8 cellular contexts compared by ENCODE assay signal in the genomic region with DNA sequence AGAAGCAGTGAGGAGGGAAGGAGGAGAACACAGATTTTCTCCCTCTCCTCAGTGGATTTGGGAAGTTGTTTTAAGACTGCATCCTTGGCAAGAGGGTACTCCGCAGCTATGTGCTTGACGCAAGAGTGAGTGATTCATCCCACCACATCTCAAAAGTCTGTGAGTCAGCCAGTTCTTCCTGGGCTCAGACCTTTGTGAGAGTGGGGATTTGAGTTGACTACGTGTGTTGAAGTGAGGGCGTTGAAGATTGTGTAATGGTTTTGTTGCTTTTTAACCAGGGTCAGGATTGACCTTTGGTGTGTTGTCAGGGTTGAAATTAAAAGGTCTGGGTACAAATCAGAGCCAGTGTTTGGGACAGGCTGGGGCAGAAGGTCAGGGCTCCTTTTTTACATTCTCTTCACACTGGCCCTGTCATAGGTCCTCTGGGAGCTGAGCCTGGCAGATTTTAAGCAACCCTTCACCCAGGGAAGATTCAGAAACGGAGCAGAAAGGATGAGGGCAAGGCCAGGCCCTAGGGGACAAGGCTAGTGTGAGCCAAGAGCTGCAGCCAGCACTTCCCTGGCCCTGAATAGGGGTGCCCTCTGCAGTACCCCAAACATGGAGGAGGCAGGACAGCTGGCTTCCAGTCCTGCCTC. TPM values are rescaled to one million over a fixed set of nuclear protein-coding genes. Genes with fewer than 3 reads are reported as not detected.
A peak's percentile ranks its signal among the peaks of the same experiment; 100 is the strongest.
DNase-seq lines count a peak whose midpoint lies in the region; ATAC-seq, FAIRE-seq and TF ChIP-seq lines count a peak whose summit lies in the region.

No MANE protein-coding gene starts in this region.

- DNase-seq in AG08395 (ENCODE audit: low spot score) (peak; percentile 92), LoVo (ENCODE audit: low spot score) (peak; percentile 85), K562 (ENCODE audit: extremely low read depth in 1 of 4, low spot score in 3 of 4) (peak in 1 of 4 experiments; percentile 47), right lobe of liver (peak; percentile 38 to 83 (median 67)), aorta (peak; percentile 78 to 82)

- H3K4me3 ChIP-seq in K562 (no peak overlapping the region), right lobe of liver (no peak overlapping the region), aorta (ENCODE audit: low read length in 2 of 2) (no peak overlapping the region)

- FAIRE-seq in K562 (lab: Jason Lieb, UNC), result peak; percentile 42

- no peaks in the 10 kb centered on the region for H3K36me3 ChIP-seq in K562 (ENCODE audit: control insufficient read depth, insufficient read depth, low read length)
- H3K36me3 ChIP-seq in right lobe of liver, result no peaks in the 10 kb centered on the region
- no peaks in the 10 kb centered on the region for H3K36me3 ChIP-seq in aorta (ENCODE audit: control insufficient read depth in 1 of 2, insufficient read depth in 2 of 2, low read length in 1 of 2)

- H3K9ac ChIP-seq in K562 (ENCODE audit: insufficient read depth in 1 of 2, low read depth in 2 of 2, low read length in 2 of 2), result peak overlapping the region in 1 of 2 experiments; percentile 65; a peak in 1 of 4 replicates

- TF ChIP-seq EP300 in K562 (IDR thresholded peaks at IDR 0.05; ENCODE audit: low read length), result no peak

- peak overlapping the region; percentile 25; the same call in 1 of the 2 replicates for H2AFZ ChIP-seq in K562 (ENCODE audit: low read depth, low read length)

- in situ Hi-C loops in K562 (cut with MboI), result no loop called here

- no TSS peak for BruUV-seq in K562 (replicated peaks; lab: Mats Ljungman, UMichigan)

- TF ChIP-seq RAD21 in K562 (CRISPR knock-in tag; conservative IDR thresholded peaks at IDR 0.05 in 1 of 2, IDR thresholded peaks at IDR 0.05 in 1 of 2), result no peak

- WGBS in K562 (ENCODE audit: insufficient coverage, low coverage, missing lambda C conversion rate), result 15% methylated on average over 5 of the region's 5 CpGs
- 4% methylated on average over 4 of the region's 5 CpGs for WGBS in right lobe of liver (ENCODE audit: insufficient coverage, low coverage, low lambda C conversion rate, missing lambda C conversion rate)
- 6 to 7% methylated on average over 5 of the region's 5 CpGs for WGBS in aorta, 2 donors

- intact Hi-C loops in K562 (cut with micrococcal nuclease) (no loop called here), right lobe of liver (cut with DNase I) (no loop called here), aorta (cut with DNase I) (loop anchor here in 1 of 2 donors (5.0 kb wide), 1 partner anchor 129 kb away; the partner anchor contains the start of gene RCE1)

- H4K20me1 ChIP-seq in K562 (replicated peaks; ENCODE audit: control insufficient read depth, insufficient read depth, low read length), result no peaks in the 10 kb centered on the region

- no peak for ATAC-seq in K562
- peak; percentile 85 to 94 (median 92) for ATAC-seq in right lobe of liver
- peak; percentile 93 for ATAC-seq in aorta (ENCODE audit: low FRiP score)
- no peak for ATAC-seq in HG02973 (IDR thresholded peaks at IDR 0.05; ENCODE audit: unreplicated experiment)
- ATAC-seq in GM19467 (IDR thresholded peaks at IDR 0.05; ENCODE audit: unreplicated experiment), result no peak
- ATAC-seq in HG03280 (IDR thresholded peaks at IDR 0.05; ENCODE audit: unreplicated experiment), result no peak

- H3K4me1 ChIP-seq in K562 (replicated peaks in 1 of 2; ENCODE audit: control insufficient read depth in 2 of 2, insufficient read depth in 2 of 2, low read length in 2 of 2), result peaks cover 7 to 15% of the 10 kb centered on the region in 2 experiments; a peak in 4 of 5 replicates
- peaks cover 0 to 38% (median 20%) of the 10 kb centered on the region in 4 donors for H3K4me1 ChIP-seq in right lobe of liver
- peaks cover 0 to 2% of the 10 kb centered on the region in 2 donors for H3K4me1 ChIP-seq in aorta (ENCODE audit: control insufficient read depth in 1 of 2, insufficient read depth in 2 of 2, low read length in 2 of 2)

- no peak overlapping the region for H3K4me2 ChIP-seq in K562 (ENCODE audit: insufficient read depth, low read length)

- H3K9me1 ChIP-seq in K562 (ENCODE audit: control insufficient read depth, insufficient read depth, low read length), result no peaks in the 10 kb centered on the region

- no peaks in the 10 kb centered on the region for H3K79me2 ChIP-seq in K562 (ENCODE audit: control insufficient read depth, insufficient read depth, low read length)

- TF ChIP-seq POLR2A in K562 (conservative IDR thresholded peaks at IDR 0.05), result no peak
- TF ChIP-seq POLR2A in right lobe of liver (IDR thresholded peaks at IDR 0.05), result peak; percentile 59

- CTCF ChIA-PET in K562 (lab: Yijun Ruan, JAX; ENCODE audit: low intra/inter-chr PET ratio), result no interaction called here

- POLR2A ChIA-PET in K562 (lab: Yijun Ruan, JAX), result interaction anchor here (1.0 kb wide), 1 partner anchor 62 kb away, joined by 3 read pairs; no protein-coding TSS in a partner anchor

- H3K27ac ChIP-seq in K562 (ENCODE audit: extremely low read depth, low read depth, low read length) (no peak overlapping the region), right lobe of liver (peak overlapping the region; percentile 78 to 92 (median 82)), aorta (ENCODE audit: low read depth in 1 of 2, low read length in 2 of 2) (peak overlapping the region; percentile 86 to 97)

- H3K9me3 ChIP-seq in K562 (replicated peaks; ENCODE audit: control insufficient read depth, insufficient read depth, low read depth, low read length) (no peaks in the 10 kb centered on the region), right lobe of liver (no peaks in the 10 kb centered on the region), aorta (ENCODE audit: control insufficient read depth, low read length) (no peaks in the 10 kb centered on the region)

- TF ChIP-seq CTCF in K562 (IDR thresholded peaks at IDR 0.05 in 2 of 3, conservative IDR thresholded peaks at IDR 0.05 in 1 of 3; ENCODE audit: insufficient read depth in 2 of 3, low read depth in 1 of 3, low read length in 3 of 3) (no peak), right lobe of liver (IDR thresholded peaks at IDR 0.05) (no peak)

- H3K27me3 ChIP-seq in K562 (ENCODE audit: control insufficient read depth in 2 of 2, insufficient read depth in 2 of 2, low read length in 2 of 2), result no peaks in the 10 kb centered on the region
- no peaks in the 10 kb centered on the region for H3K27me3 ChIP-seq in right lobe of liver
- no peaks in the 10 kb centered on the region for H3K27me3 ChIP-seq in aorta (ENCODE audit: control insufficient read depth in 1 of 2, insufficient read depth in 2 of 2, low read length in 1 of 2)

RNA-seq across cellular contexts. Expression of gene C11orf86, which starts 4.2 kb away (rescaled TPM):
- total RNA-seq in K562 (2011; cell fraction: chromatin; rRNA removed; ENCODE audit: low replicate concordance), result not detected in 2 replicates
- total RNA-seq in K562 (2011; cell fraction: nucleolus; rRNA removed), result not detected in 2 replicates
- not detected in 2 replicates for total RNA-seq in K562 (2011; cell fraction: nucleoplasm; rRNA removed)
- not detected in 2 replicates for total RNA-seq in K562 (2014; rRNA removed)
- total RNA-seq in K562 (2014; rRNA removed; fragmentation: Illumina TruSeq; extraction: Trizol), result not detected in 2 replicates
- total RNA-seq in K562 (2015; rRNA removed; fragmentation: Illumina TruSeq; extraction: Trizol), result not detected in 2 replicates
- total RNA-seq in K562 (2021), result not detected in 2 replicates
- not detected in 2 replicates for polyA plus RNA-seq in K562 (2011; rRNA removed)
- polyA plus RNA-seq in K562 (2011; cell fraction: cytosol; rRNA removed), result not detected in 2 replicates
- not detected in 2 replicates for polyA plus RNA-seq in K562 (2011; cell fraction: nucleus; rRNA removed)
- polyA plus RNA-seq in K562 (2012), result not detected in 2 replicates
- not detected in 2 replicates for polyA plus RNA-seq in K562 (2014; fragmentation: Illumina TruSeq; extraction: Trizol)
- polyA plus RNA-seq in K562 (2014; fragmentation: Nextera tagmentation; extraction: Ambion mirVana), result not detected
- not detected in 2 replicates for polyA plus RNA-seq in K562 (2014; rRNA removed)
- not detected in 2 replicates for polyA minus RNA-seq in K562 (2011; rRNA and poly(A)+ RNA removed)
- 1.1 TPM in 1 of 2 replicates, not detected in the other for polyA minus RNA-seq in K562 (2011; cell fraction: cytosol; rRNA and poly(A)+ RNA removed)
- not detected in 2 replicates for polyA minus RNA-seq in K562 (2011; cell fraction: nucleus; rRNA and poly(A)+ RNA removed)
- not detected for total RNA-seq in right lobe of liver
- total RNA-seq in aorta, result not detected
- polyA plus RNA-seq in aorta, result 10 to 100 TPM in 1 of 2 donors, under 1 TPM in 1; 0.10 to 54.8 TPM

RNA-seq across cellular contexts. Expression of gene PC, which starts 12.7 kb away (rescaled TPM):
- total RNA-seq in K562 (2011; cell fraction: chromatin; rRNA removed; ENCODE audit: low replicate concordance), result 53.4 and 88.6 TPM in 2 replicates
- total RNA-seq in K562 (2011; cell fraction: nucleolus; rRNA removed), result 47.2 and 61.2 TPM in 2 replicates
- 25.8 and 29.3 TPM in 2 replicates for total RNA-seq in K562 (2011; cell fraction: nucleoplasm; rRNA removed)
- 11.1 and 22.7 TPM in 2 replicates for total RNA-seq in K562 (2014; rRNA removed)
- 4.4 and 8.4 TPM in 2 replicates for total RNA-seq in K562 (2014; rRNA removed; fragmentation: Illumina TruSeq; extraction: Trizol)
- total RNA-seq in K562 (2015; rRNA removed; fragmentation: Illumina TruSeq; extraction: Trizol), result 8.7 and 9.9 TPM in 2 replicates
- total RNA-seq in K562 (2021), result 38.0 and 38.4 TPM in 2 replicates
- 6.1 and 11.2 TPM in 2 replicates for polyA plus RNA-seq in K562 (2011; rRNA removed)
- 5.8 and 9.3 TPM in 2 replicates for polyA plus RNA-seq in K562 (2011; cell fraction: cytosol; rRNA removed)
- polyA plus RNA-seq in K562 (2011; cell fraction: nucleus; rRNA removed), result 43.6 and 55.7 TPM in 2 replicates
- polyA plus RNA-seq in K562 (2012), result 21.3 and 21.6 TPM in 2 replicates
- polyA plus RNA-seq in K562 (2014; fragmentation: Illumina TruSeq; extraction: Trizol), result 13.7 and 20.7 TPM in 2 replicates
- polyA plus RNA-seq in K562 (2014; fragmentation: Nextera tagmentation; extraction: Ambion mirVana), result under 1 TPM; 0.94 to 0.97 TPM
- polyA plus RNA-seq in K562 (2014; rRNA removed), result 10.4 and 26.1 TPM in 2 replicates
- polyA minus RNA-seq in K562 (2011; rRNA and poly(A)+ RNA removed), result 6.5 and 7.7 TPM in 2 replicates
- 10.8 and 16.8 TPM in 2 replicates for polyA minus RNA-seq in K562 (2011; cell fraction: cytosol; rRNA and poly(A)+ RNA removed)
- 13.3 and 13.7 TPM in 2 replicates for polyA minus RNA-seq in K562 (2011; cell fraction: nucleus; rRNA and poly(A)+ RNA removed)
- 100 to 1,000 TPM; 265 to 457 (median 317) TPM for total RNA-seq in right lobe of liver
- 10 to 100 TPM; 12.6 to 15.9 TPM for total RNA-seq in aorta
- polyA plus RNA-seq in aorta, result 10 to 100 TPM; 13.6 to 22.7 TPM

RNA-seq across cellular contexts. Expression of gene SYT12, which starts 52.0 kb away (rescaled TPM):
- 0.14 and 0.32 TPM in 2 replicates for total RNA-seq in K562 (2011; cell fraction: chromatin; rRNA removed; ENCODE audit: low replicate concordance)
- total RNA-seq in K562 (2011; cell fraction: nucleolus; rRNA removed), result 0.13 and 0.17 TPM in 2 replicates
- 0.15 TPM in 1 of 2 replicates, not detected in the other for total RNA-seq in K562 (2011; cell fraction: nucleoplasm; rRNA removed)
- not detected in 2 replicates for total RNA-seq in K562 (2014; rRNA removed)
- 0.11 TPM in 1 of 2 replicates, not detected in the other for total RNA-seq in K562 (2014; rRNA removed; fragmentation: Illumina TruSeq; extraction: Trizol)
- 0.11 TPM in 1 of 2 replicates, not detected in the other for total RNA-seq in K562 (2015; rRNA removed; fragmentation: Illumina TruSeq; extraction: Trizol)
- not detected in 2 replicates for total RNA-seq in K562 (2021)
- 0.01 and 0.03 TPM in 2 replicates for polyA plus RNA-seq in K562 (2011; rRNA removed)
- 0.01 and 0.04 TPM in 2 replicates for polyA plus RNA-seq in K562 (2011; cell fraction: cytosol; rRNA removed)
- 0.04 and 0.13 TPM in 2 replicates for polyA plus RNA-seq in K562 (2011; cell fraction: nucleus; rRNA removed)
- 0.08 and 0.21 TPM in 2 replicates for polyA plus RNA-seq in K562 (2012)
- polyA plus RNA-seq in K562 (2014; fragmentation: Illumina TruSeq; extraction: Trizol), result 0.03 TPM in 1 of 2 replicates, not detected in the other
- not detected for polyA plus RNA-seq in K562 (2014; fragmentation: Nextera tagmentation; extraction: Ambion mirVana)
- 0.03 and 0.07 TPM in 2 replicates for polyA plus RNA-seq in K562 (2014; rRNA removed)
- 0.04 TPM in 1 of 2 replicates, not detected in the other for polyA minus RNA-seq in K562 (2011; rRNA and poly(A)+ RNA removed)
- not detected in 2 replicates for polyA minus RNA-seq in K562 (2011; cell fraction: cytosol; rRNA and poly(A)+ RNA removed)
- 0.13 and 0.22 TPM in 2 replicates for polyA minus RNA-seq in K562 (2011; cell fraction: nucleus; rRNA and poly(A)+ RNA removed)
- 10 to 100 TPM in 4 of 6 experiments, 1 to 10 TPM in 2; 1.8 to 35.3 (median 14.2) TPM for total RNA-seq in right lobe of liver
- 1 to 10 TPM; 4.7 to 5.5 TPM for total RNA-seq in aorta
- 1 to 10 TPM; 1.4 to 3.8 TPM for polyA plus RNA-seq in aorta

Comparison
In these comparisons a context has a peak if more than half of its experiments do, and no peak if none do; other contexts are left out.
1. ATAC-seq: peak in right lobe of liver (4 of 4) and aorta (single experiment); none in K562 (single experiment), HG02973 (single experiment), GM19467 (single experiment) and HG03280 (single experiment).